In genomic region chr17:17115620-17116019, GRCh38 we compare ENCODE assay signal across 18 cellular contexts.
A peak's percentile ranks its signal among the peaks of the same experiment; 100 is the strongest.
DNase-seq lines count a peak whose midpoint lies in the region; ATAC-seq and TF ChIP-seq lines count a peak whose summit lies in the region.
"Had no signal": no experiment of that assay in that cellular context is flagged by ENCODE, and none has a peak within 500 bp of the region (broad histone marks: within the 10 kb centered on the region; RNA-seq: fewer than 3 reads in every experiment).

No MANE protein-coding gene starts in this region.

- H3K27ac ChIP-seq in RWPE1, result peak overlapping the region; percentile 31; the same call in 1 of the 2 replicates
- H3K27ac ChIP-seq in coronary artery, result peak overlapping the region; percentile 29 to 62
- H3K27ac ChIP-seq in psoas muscle, result peak overlapping the region; percentile 53
- H3K27ac ChIP-seq: HL-60, vagina had no signal

- no peak for DNase-seq in activated naive CD4-positive, alpha-beta T cell treated with anti-CD3 and anti-CD28 coated beads, Interleukin-2, amount 50 U/mL, for 72 hours (ENCODE audit: low spot score in 2 of 2)
- DNase-seq in RWPE1 (ENCODE audit: low spot score), result no peak
- DNase-seq in coronary artery (ENCODE audit: low spot score), result no peak
- peak in 1 of 2 donors; percentile 10 for DNase-seq in psoas muscle
- no peak for DNase-seq in Ammon's horn (ENCODE audit: low spot score)
- DNase-seq in DMS114 treated with DMSO at 0.1 percent for 48 hours (lab: John Stamatoyannopoulos, UW; ENCODE audit: unreplicated experiment), result no peak
- DNase-seq in SIG-M5 (lab: John Stamatoyannopoulos, UW), result no peak
- DNase-seq: activated CD4-positive, alpha-beta T cell treated with anti-CD3 and anti-CD28 coated beads for 1 hour; activated CD8-positive, alpha-beta memory T cell treated with anti-CD3 and anti-CD28 coated beads, Interleukin-2, amount 50 U/mL, for 4 hours; endodermal cell; IMR-90; NCI-H1417; NCI-H510A treated with DMSO at 0.1 percent for 48 hours; occipital lobe; RPMI8226 had no signal

- H3K4me1 ChIP-seq in psoas muscle, result peaks cover 96% of the 10 kb centered on the region

- no peaks in the 10 kb centered on the region for H3K36me3 ChIP-seq in psoas muscle (ENCODE audit: insufficient read depth in 1 of 2, low read depth in 1 of 2)
- H3K36me3 ChIP-seq: vagina had no signal

- POLR2A ChIA-PET in RWPE1 (lab: Yijun Ruan, JAX; ENCODE audit: low non-redundant PET), result no interaction called here

- no peaks in the 10 kb centered on the region for H3K27me3 Mint-ChIP-seq in activated naive CD4-positive, alpha-beta T cell treated with anti-CD3 and anti-CD28 coated beads, Interleukin-2, amount 50 U/mL, for 24 hours

- no peak for ATAC-seq in activated naive CD4-positive, alpha-beta T cell treated with anti-CD3 and anti-CD28 coated beads, Interleukin-2, amount 50 U/mL, for 72 hours
- ATAC-seq in psoas muscle, result no peak

- H3K27ac Mint-ChIP-seq in activated naive CD4-positive, alpha-beta T cell treated with anti-CD3 and anti-CD28 coated beads, Interleukin-2, amount 50 U/mL, for 24 hours, result peak overlapping the region; percentile 59
- peak overlapping the region in 1 of 2 donors; percentile 33 for H3K27ac Mint-ChIP-seq in activated naive CD4-positive, alpha-beta T cell treated with anti-CD3 and anti-CD28 coated beads, Interleukin-2, amount 50 U/mL, for 72 hours

- no peak overlapping the region for H3K4me3 Mint-ChIP-seq in activated naive CD4-positive, alpha-beta T cell treated with anti-CD3 and anti-CD28 coated beads, Interleukin-2, amount 50 U/mL, for 24 hours
- H3K4me3 Mint-ChIP-seq: endodermal cell had no signal

- intact Hi-C loops in psoas muscle (cut with DNase I), result no loop called here

- WGBS in psoas muscle, 3 donors, result 68 to 82% (median 71%) methylated on average over 4 of the region's 4 CpGs

- no peaks in the 10 kb centered on the region for H3K27me3 ChIP-seq in psoas muscle (ENCODE audit: insufficient read depth in 3 of 3, low read length in 2 of 3)
- H3K27me3 ChIP-seq: vagina had no signal

- TF ChIP-seq CTCF in RWPE1 (conservative IDR thresholded peaks at IDR 0.05; ENCODE audit: low read depth) (no peak), coronary artery (IDR thresholded peaks at IDR 0.05) (no peak), psoas muscle (IDR thresholded peaks at IDR 0.05) (no peak)

- H3K4me1 Mint-ChIP-seq in activated naive CD4-positive, alpha-beta T cell treated with anti-CD3 and anti-CD28 coated beads, Interleukin-2, amount 50 U/mL, for 24 hours, result peaks cover 83% of the 10 kb centered on the region

- H3K4me3 ChIP-seq in coronary artery (no peak overlapping the region), psoas muscle (no peak overlapping the region)
- H3K4me3 ChIP-seq: vagina had no signal

- CTCF ChIA-PET in RWPE1 (lab: Yijun Ruan, JAX), result no interaction called here

- H3K9me3 Mint-ChIP-seq in activated naive CD4-positive, alpha-beta T cell treated with anti-CD3 and anti-CD28 coated beads, Interleukin-2, amount 50 U/mL, for 24 hours, result no peaks in the 10 kb centered on the region
- no peaks in the 10 kb centered on the region for H3K9me3 Mint-ChIP-seq in activated naive CD4-positive, alpha-beta T cell treated with anti-CD3 and anti-CD28 coated beads, Interleukin-2, amount 50 U/mL, for 72 hours
- H3K9me3 Mint-ChIP-seq: endodermal cell had no signal

- no peaks in the 10 kb centered on the region for H3K36me3 Mint-ChIP-seq in activated naive CD4-positive, alpha-beta T cell treated with anti-CD3 and anti-CD28 coated beads, Interleukin-2, amount 50 U/mL, for 24 hours
- no peaks in the 10 kb centered on the region for H3K36me3 Mint-ChIP-seq in activated naive CD4-positive, alpha-beta T cell treated with anti-CD3 and anti-CD28 coated beads, Interleukin-2, amount 50 U/mL, for 72 hours

- no peaks in the 10 kb centered on the region for H3K9me3 ChIP-seq in psoas muscle
- H3K9me3 ChIP-seq: vagina had no signal
